Comparison of ENCODE assay signal across 31 cellular contexts in the genomic region with DNA sequence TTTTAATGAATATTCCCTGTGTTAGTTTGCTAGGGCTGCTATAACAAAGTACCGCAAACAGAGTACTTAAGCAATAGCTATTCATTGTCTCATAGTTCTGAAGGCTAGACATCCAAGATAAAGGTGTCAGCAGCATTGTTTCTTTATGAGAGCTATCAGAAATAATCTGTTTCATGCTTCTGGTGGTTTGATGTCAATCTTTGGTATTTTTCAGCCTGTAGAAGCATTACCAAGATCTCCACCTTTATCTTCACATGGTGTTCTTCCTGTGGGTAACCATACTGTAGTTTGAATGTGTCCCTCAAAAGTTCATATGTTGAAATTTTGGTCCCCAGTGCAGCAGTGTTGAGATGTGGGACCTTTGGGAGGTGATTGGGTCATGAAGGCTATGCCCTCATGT. TPM values are rescaled to one million over a fixed set of nuclear protein-coding genes. Genes with fewer than 3 reads are reported as not detected.
"Had no signal": no experiment of that assay in that cellular context is flagged by ENCODE, and none has a peak within 500 bp of the region (broad histone marks: within the 10 kb centered on the region; RNA-seq: fewer than 3 reads in every experiment).

No MANE protein-coding gene starts in this region.

- H3K4me3 ChIP-seq: stomach, suprapubic skin, testis, thoracic aorta, thyroid gland, tibial artery, tibial nerve, transverse colon, upper lobe of left lung, upper lobe of right lung, uterus, vagina had no signal

- H3K36me3 ChIP-seq: stomach, suprapubic skin, thoracic aorta, thyroid gland, tibial artery, transverse colon, upper lobe of left lung, upper lobe of right lung, uterus, vagina had no signal

- H3K4me1 Mint-ChIP-seq: stimulated activated effector memory CD8-positive, alpha-beta T cell treated with anti-CD3 and anti-CD28 coated beads, Interleukin-12 subunit alpha, Interleukin-12 subunit beta, amount 100 ng/mL, for 72 hours; stimulated activated memory B cell treated with anti-CD40 and anti-IgM and Interleukin-4, amounts not matched to agents 10 μg/mL and 1 μg/mL and 100 μg/mL, for 72 hours; stimulated activated naive B cell treated with anti-CD40 and anti-IgM and Interleukin-4, amounts not matched to agents 10 μg/mL and 1 μg/mL and 100 μg/mL, for 72 hours; stimulated activated naive CD8-positive, alpha-beta T cell treated with anti-CD3 and anti-CD28 coated beads, Interleukin-15, amount 100 ng/mL, for 72 hours had no signal

- H3K9me3 ChIP-seq: suprapubic skin, testis, thoracic aorta, thyroid gland, tibial artery, tibial nerve, transverse colon, upper lobe of right lung, uterus, vagina had no signal

- DNase-seq: stimulated activated CD4-positive, alpha-beta T cell treated with anti-CD3 and anti-CD28 coated beads, Interleukin-2, amount 100 ng/mL, for 48 hours; stimulated activated CD4-positive, alpha-beta T cell treated with anti-CD3 and anti-CD28 coated beads, Interleukin-4, amount 100 ng/mL, for 1 hour; stimulated activated CD4-positive, alpha-beta T cell treated with anti-CD3 and anti-CD28 coated beads, Interleukin-4, amount 100 ng/mL, for 24 hours; stimulated activated CD4-positive, alpha-beta T cell treated with anti-CD3 and anti-CD28 coated beads, Interleukin-4, amount 100 ng/mL, for 4 hours; stimulated activated CD8-positive, alpha-beta memory T cell treated with anti-CD3 and anti-CD28 coated beads, Interleukin-4, amount 100 ng/mL, for 48 hours; stimulated activated naive B cell treated with anti-CD40 and anti-IgM and Interleukin-4, amounts not matched to agents 10 μg/mL and 1 μg/mL and 100 μg/mL, for 72 hours; stimulated activated naive CD4-positive, alpha-beta T cell; stimulated activated naive CD4-positive, alpha-beta T cell treated with Interleukin-2 at 50 U/mL for 16 hours; stimulated activated naive CD8-positive, alpha-beta T cell treated with anti-CD3 and anti-CD28 coated beads, Interleukin-15, amount 100 ng/mL, for 72 hours; stimulated activated naive CD8-positive, alpha-beta T cell treated with anti-CD3 and anti-CD28 coated beads, Interleukin-15, Interleukin-2, amounts not matched to agents 100 U/mL and 50 U/mL, for 24 hours; stomach; substantia nigra; testis; thyroid gland; tibial artery; transverse colon; upper lobe of left lung; upper lobe of right lung; uterus had no signal

- H3K27me3 Mint-ChIP-seq: stimulated activated memory B cell treated with anti-CD40 and anti-IgM and Interleukin-4, amounts not matched to agents 10 μg/mL and 1 μg/mL and 100 μg/mL, for 72 hours; stimulated activated naive B cell treated with anti-CD40 and anti-IgM and Interleukin-4, amounts not matched to agents 10 μg/mL and 1 μg/mL and 100 μg/mL, for 72 hours; stimulated activated naive CD8-positive, alpha-beta T cell treated with anti-CD3 and anti-CD28 coated beads, Interleukin-15, amount 100 ng/mL, for 72 hours; stimulated activated naive CD8-positive, alpha-beta T cell treated with anti-CD3 and anti-CD28 coated beads, Interleukin-15, Interleukin-2, amounts not matched to agents 100 ng/mL and 50 ng/mL, for 24 hours; type B pancreatic cell had no signal

- ATAC-seq: stimulated activated effector memory CD8-positive, alpha-beta T cell treated with anti-CD3 and anti-CD28 coated beads, Interleukin-12 subunit alpha, Interleukin-12 subunit beta, amount 100 ng/mL, for 72 hours; stimulated activated memory B cell treated with anti-CD40 and anti-IgM and Interleukin-4, amounts not matched to agents 10 μg/mL and 1 μg/mL and 100 μg/mL, for 72 hours; stimulated activated naive B cell treated with anti-CD40 and anti-IgM and Interleukin-4, amounts not matched to agents 10 μg/mL and 1 μg/mL and 100 μg/mL, for 72 hours; stimulated activated naive CD8-positive, alpha-beta T cell treated with anti-CD3 and anti-CD28 coated beads, Interleukin-15, amount 100 ng/mL, for 72 hours; stimulated activated naive CD8-positive, alpha-beta T cell treated with anti-CD3 and anti-CD28 coated beads, Interleukin-15, Interleukin-2, amounts not matched to agents 100 U/mL and 50 U/mL, for 24 hours; upper lobe of right lung had no signal

- H3K27ac Mint-ChIP-seq: stimulated activated effector memory CD8-positive, alpha-beta T cell treated with anti-CD3 and anti-CD28 coated beads, Interleukin-12 subunit alpha, Interleukin-12 subunit beta, amount 100 ng/mL, for 72 hours; stimulated activated memory B cell treated with anti-CD40 and anti-IgM and Interleukin-4, amounts not matched to agents 10 μg/mL and 1 μg/mL and 100 μg/mL, for 72 hours; stimulated activated naive B cell treated with anti-CD40 and anti-IgM and Interleukin-4, amounts not matched to agents 10 μg/mL and 1 μg/mL and 100 μg/mL, for 72 hours; stimulated activated naive CD8-positive, alpha-beta T cell treated with anti-CD3 and anti-CD28 coated beads, Interleukin-15, amount 100 ng/mL, for 72 hours; stimulated activated naive CD8-positive, alpha-beta T cell treated with anti-CD3 and anti-CD28 coated beads, Interleukin-15, Interleukin-2, amounts not matched to agents 100 ng/mL and 50 ng/mL, for 24 hours; type B pancreatic cell had no signal

- H3K36me3 Mint-ChIP-seq: stimulated activated effector memory CD8-positive, alpha-beta T cell treated with anti-CD3 and anti-CD28 coated beads, Interleukin-12 subunit alpha, Interleukin-12 subunit beta, amount 100 ng/mL, for 72 hours; type B pancreatic cell had no signal

- H3K9me3 Mint-ChIP-seq: stimulated activated effector memory CD8-positive, alpha-beta T cell treated with anti-CD3 and anti-CD28 coated beads, Interleukin-12 subunit alpha, Interleukin-12 subunit beta, amount 100 ng/mL, for 72 hours; type B pancreatic cell had no signal

- H3K4me3 Mint-ChIP-seq: stimulated activated effector memory CD8-positive, alpha-beta T cell treated with anti-CD3 and anti-CD28 coated beads, Interleukin-12 subunit alpha, Interleukin-12 subunit beta, amount 100 ng/mL, for 72 hours; stimulated activated memory B cell treated with anti-CD40 and anti-IgM and Interleukin-4, amounts not matched to agents 10 μg/mL and 1 μg/mL and 100 μg/mL, for 72 hours; stimulated activated naive B cell treated with anti-CD40 and anti-IgM and Interleukin-4, amounts not matched to agents 10 μg/mL and 1 μg/mL and 100 μg/mL, for 72 hours; stimulated activated naive CD8-positive, alpha-beta T cell treated with anti-CD3 and anti-CD28 coated beads, Interleukin-15, amount 100 ng/mL, for 72 hours; stimulated activated naive CD8-positive, alpha-beta T cell treated with anti-CD3 and anti-CD28 coated beads, Interleukin-15, Interleukin-2, amounts not matched to agents 100 ng/mL and 50 ng/mL, for 24 hours; type B pancreatic cell had no signal

- H3K4me1 ChIP-seq: stomach, suprapubic skin, testis, thyroid gland, tibial artery, tibial nerve, transverse colon, upper lobe of left lung, upper lobe of right lung, uterus, vagina had no signal

- H3K27me3 ChIP-seq: stomach, suprapubic skin, testis, thyroid gland, tibial artery, tibial nerve, transverse colon, upper lobe of left lung, upper lobe of right lung, uterus, vagina had no signal

- H3K27ac ChIP-seq: stomach, suprapubic skin, testis, thoracic aorta, thyroid gland, tibial artery, tibial nerve, transverse colon, upper lobe of left lung, upper lobe of right lung, uterus, vagina had no signal

RNA-seq across cellular contexts. Expression of a gene that starts 12.6 kb away (rescaled TPM):
- total RNA-seq: stomach, subcutaneous adipose tissue, suprapubic skin, temporal lobe, thoracic aorta, transverse colon, upper lobe of left lung, upper lobe of right lung, ureter, urinary bladder, uterus, vagina had no signal
- polyA plus RNA-seq: stomach, urinary bladder had no signal
